25 cellular contexts compared by ENCODE assay signal in genomic region chr6:35629876-35630378, GRCh38. TPM values are rescaled to one million over a fixed set of nuclear protein-coding genes. Genes with fewer than 3 reads are reported as not detected.
DNase-seq lines count a peak whose midpoint lies in the region; ATAC-seq and TF ChIP-seq lines count a peak whose summit lies in the region.
"Had no signal": no experiment of that assay in that cellular context is flagged by ENCODE, and none has a peak within 500 bp of the region (broad histone marks: within the 10 kb centered on the region; RNA-seq: fewer than 3 reads in every experiment).

No MANE protein-coding gene starts in this region.

- peaks cover 43% of the 10 kb centered on the region for H3K36me3 Mint-ChIP-seq in activated CD4-positive, alpha-beta T cell treated with anti-CD3 and anti-CD28 coated beads for 36 hours (ENCODE audit: low read depth)
- peaks cover 38% of the 10 kb centered on the region for H3K36me3 Mint-ChIP-seq in central memory CD8-positive, alpha-beta T cell (ENCODE audit: insufficient read depth)

- no peak overlapping the region for H3K4me3 ChIP-seq in A673 (ENCODE audit: low read depth, low read length, poor library complexity, severe bottlenecking)
- H3K4me3 ChIP-seq: ovary, SJCRH30, skin epidermis, tibial nerve had no signal

- no TSS peak for BruUV-seq in A673 (replicated peaks; lab: Mats Ljungman, UMichigan)

- no peaks in the 10 kb centered on the region for H3K9me3 Mint-ChIP-seq in activated CD4-positive, alpha-beta T cell treated with anti-CD3 and anti-CD28 coated beads for 36 hours (ENCODE audit: low read depth)
- no peaks in the 10 kb centered on the region for H3K9me3 Mint-ChIP-seq in central memory CD8-positive, alpha-beta T cell
- H3K9me3 Mint-ChIP-seq: brain, HFFc6, nephron had no signal

- CTCF ChIA-PET in activated CD4-positive, alpha-beta T cell treated with anti-CD3 and anti-CD28 coated beads for 36 hours (lab: Charles Lee), result interaction anchor here (0.6 to 1.6 kb wide), 3 partner anchors 36 to 107 kb away, joined by 3 to 4 read pairs (median 3); no protein-coding TSS in a partner anchor
- CTCF ChIA-PET in A673 (lab: Charles Lee), result no interaction called here

- TF ChIP-seq CTCF in A673 (conservative IDR thresholded peaks at IDR 0.05; ENCODE audit: low read depth, low read length), result no peak

- POLR2A ChIA-PET in activated CD4-positive, alpha-beta T cell treated with anti-CD3 and anti-CD28 coated beads for 36 hours (lab: Charles Lee), result no interaction called here
- POLR2A ChIA-PET in A673 (lab: Charles Lee; ENCODE audit: low non-redundant PET), result no interaction called here

- DNase-seq in activated CD4-positive, alpha-beta T cell treated with anti-CD3 and anti-CD28 coated beads for 36 hours, result no peak
- DNase-seq in activated CD4-positive, alpha-beta T cell treated with anti-CD3 and anti-CD28 coated beads, Interleukin-2, amount 50 U/mL, for 1 hour, result no peak
- DNase-seq in A673 (ENCODE audit: low spot score), result no peak
- DNase-seq in M059J (ENCODE audit: low read depth), result peak; percentile 34
- no peak for DNase-seq in central memory CD8-positive, alpha-beta T cell (ENCODE audit: low spot score in 2 of 2)
- DNase-seq in NCI-H2171 (lab: John Stamatoyannopoulos, UW), result no peak
- DNase-seq in RKO (ENCODE audit: low spot score), result no peak
- DNase-seq: Caco-2, DND-41, HFFc6, islet precursor cell, KG1, NCI-H1417, NCI-H2081 treated with DMSO at 0.1 percent for 48 hours, NCI-H345, ovary, retina, SJCRH30 had no signal

- peak overlapping the region; percentile 65 for H3K27ac Mint-ChIP-seq in activated CD4-positive, alpha-beta T cell treated with anti-CD3 and anti-CD28 coated beads for 36 hours
- H3K27ac Mint-ChIP-seq in central memory CD8-positive, alpha-beta T cell (ENCODE audit: low read depth), result peak overlapping the region; percentile 85
- H3K27ac Mint-ChIP-seq: B cell, brain, HFFc6, nephron had no signal

- no peak for ATAC-seq in activated CD4-positive, alpha-beta T cell treated with anti-CD3 and anti-CD28 coated beads for 36 hours
- no peak for ATAC-seq in central memory CD8-positive, alpha-beta T cell (replicated peaks; ENCODE audit: extremely low read depth, poor library complexity, severe bottlenecking)
- ATAC-seq in HG03571 (IDR thresholded peaks at IDR 0.05; ENCODE audit: unreplicated experiment), result no peak
- ATAC-seq: activated CD4-positive, CD25-positive, alpha-beta regulatory T cell treated with anti-CD3 and anti-CD28 coated beads, Interleukin-2, amount 50 U/mL, for 24 hours had no signal

- H3K4me1 Mint-ChIP-seq in activated CD4-positive, alpha-beta T cell treated with anti-CD3 and anti-CD28 coated beads for 36 hours, result peaks cover 22% of the 10 kb centered on the region
- H3K4me1 Mint-ChIP-seq in central memory CD8-positive, alpha-beta T cell, result peaks cover 17% of the 10 kb centered on the region
- H3K4me1 Mint-ChIP-seq: B cell had no signal

- no peaks in the 10 kb centered on the region for H3K36me3 ChIP-seq in A673 (ENCODE audit: insufficient read depth, low read length, poor library complexity, severe bottlenecking)
- H3K36me3 ChIP-seq: ovary, SJCRH30 had no signal

- intact Hi-C loops in activated CD4-positive, alpha-beta T cell treated with anti-CD3 and anti-CD28 coated beads for 36 hours (cut with DNase I, micrococcal nuclease), result no loop called here
- intact Hi-C loops in A673 (cut with micrococcal nuclease; ENCODE audit: unreplicated experiment), result no loop called here

- H3K9me3 ChIP-seq in A673 (ENCODE audit: low read depth, low read length, poor library complexity, severe bottlenecking), result no peaks in the 10 kb centered on the region
- H3K9me3 ChIP-seq: Caco-2, ovary, SJCRH30, tibial nerve had no signal

- H3K27me3 Mint-ChIP-seq in activated CD4-positive, alpha-beta T cell treated with anti-CD3 and anti-CD28 coated beads for 36 hours, result no peaks in the 10 kb centered on the region
- H3K27me3 Mint-ChIP-seq in central memory CD8-positive, alpha-beta T cell, result no peaks in the 10 kb centered on the region
- H3K27me3 Mint-ChIP-seq: B cell, brain had no signal

- peak overlapping the region; percentile 48 for H3K27ac ChIP-seq in A673 (ENCODE audit: low read depth, low read length, poor library complexity, severe bottlenecking)
- H3K27ac ChIP-seq: ovary, SJCRH30, skin epidermis had no signal

- no peaks in the 10 kb centered on the region for H3K27me3 ChIP-seq in A673 (replicated peaks; ENCODE audit: insufficient read depth, low read depth, low read length, poor library complexity)
- H3K27me3 ChIP-seq: ovary, SJCRH30, tibial nerve had no signal

- H3K4me3 Mint-ChIP-seq in activated CD4-positive, alpha-beta T cell treated with anti-CD3 and anti-CD28 coated beads for 36 hours, result no peak overlapping the region
- no peak overlapping the region for H3K4me3 Mint-ChIP-seq in central memory CD8-positive, alpha-beta T cell
- H3K4me3 Mint-ChIP-seq: B cell, brain, HFFc6, nephron had no signal

- peaks cover 7% of the 10 kb centered on the region for H3K4me1 ChIP-seq in A673 (ENCODE audit: insufficient read depth, low read length, poor library complexity, severe bottlenecking)
- H3K4me1 ChIP-seq: Caco-2, SJCRH30 had no signal

RNA-seq across cellular contexts. Expression of gene FKBP5, which starts 58.8 kb away (rescaled TPM):
- 100 to 1,000 TPM; 140 to 141 TPM for total RNA-seq in activated CD4-positive, alpha-beta T cell treated with anti-CD3 and anti-CD28 coated beads for 36 hours
- 20.4 and 26.2 TPM in 2 replicates for total RNA-seq in A673 (2021)
- 10.7 and 14.9 TPM in 2 replicates for total RNA-seq in M059J (2014; rRNA removed; shearing (Covaris generic))
- total RNA-seq: SJCRH30 had no signal
